8 cellular contexts compared by ENCODE assay signal in genomic region chr2:210170442-210171303, GRCh38. TPM values are rescaled to one million over a fixed set of nuclear protein-coding genes. Genes with fewer than 3 reads are reported as not detected.
DNase-seq lines count a peak whose midpoint lies in the region; ATAC-seq and TF ChIP-seq lines count a peak whose summit lies in the region.

No MANE protein-coding gene starts in this region.

- H3K79me2 ChIP-seq in KMS-11 (ENCODE audit: insufficient read depth, low read depth), result peaks cover 60% of the 10 kb centered on the region

- 0% methylated on average over 16 of the region's 64 CpGs for WGBS in esophagus muscularis mucosa

- peak overlapping the region; percentile 85 for H3K4me2 ChIP-seq in KMS-11

- H3K4me1 ChIP-seq in KMS-11 (ENCODE audit: low read depth, poor library complexity, severe bottlenecking), result peaks cover 62% of the 10 kb centered on the region
- peaks cover 0 to 24% (median 0%) of the 10 kb centered on the region in 4 donors for H3K4me1 ChIP-seq in Peyer's patch
- peaks cover 36 to 48% (median 45%) of the 10 kb centered on the region in 4 donors for H3K4me1 ChIP-seq in esophagus muscularis mucosa
- H3K4me1 ChIP-seq in muscle layer of duodenum (ENCODE audit: control insufficient read depth in 1 of 2, insufficient read depth in 2 of 2, low read length in 2 of 2), result peaks cover 15 to 37% of the 10 kb centered on the region in 2 donors

- ATAC-seq in GM21786 (IDR thresholded peaks at IDR 0.05; ENCODE audit: unreplicated experiment), result peak; percentile 64

- TF ChIP-seq POLR2A in Peyer's patch (IDR thresholded peaks at IDR 0.05) (peak; percentile 31 to 77), esophagus muscularis mucosa (IDR thresholded peaks at IDR 0.05; ENCODE audit: low read depth) (peak; percentile 86)

- H3K4me3 ChIP-seq in KMS-11 (IDR thresholded peaks at IDR 0.05; ENCODE audit: insufficient read depth, low read depth, low read length) (peak overlapping the region; percentile 78), Peyer's patch (peak overlapping the region; percentile 77 to 89 (median 85)), esophagus muscularis mucosa (peak overlapping the region; percentile 87 to 98 (median 94)), muscle layer of duodenum (ENCODE audit: low read depth in 1 of 2, low read length in 2 of 2) (peak overlapping the region; percentile 70 to 86)

- intact Hi-C loops in esophagus muscularis mucosa (cut with DNase I), result no loop called here

- H3K36me3 ChIP-seq in KMS-11 (ENCODE audit: insufficient read depth) (no peaks in the 10 kb centered on the region), Peyer's patch (no peaks in the 10 kb centered on the region), esophagus muscularis mucosa (no peaks in the 10 kb centered on the region), muscle layer of duodenum (ENCODE audit: control insufficient read depth in 1 of 2, insufficient read depth in 2 of 2, low read length in 2 of 2) (peaks cover 0 to 5% of the 10 kb centered on the region in 2 donors)

- no peaks in the 10 kb centered on the region for H3K9me3 ChIP-seq in Peyer's patch
- H3K9me3 ChIP-seq in esophagus muscularis mucosa, result no peaks in the 10 kb centered on the region
- H3K9me3 ChIP-seq in muscle layer of duodenum (ENCODE audit: control insufficient read depth in 1 of 2, low read length in 2 of 2), result no peaks in the 10 kb centered on the region

- H3K27me3 ChIP-seq in KMS-11 (ENCODE audit: insufficient read depth, low read depth), result no peaks in the 10 kb centered on the region
- no peaks in the 10 kb centered on the region for H3K27me3 ChIP-seq in Peyer's patch
- no peaks in the 10 kb centered on the region for H3K27me3 ChIP-seq in esophagus muscularis mucosa
- no peaks in the 10 kb centered on the region for H3K27me3 ChIP-seq in muscle layer of duodenum (ENCODE audit: low read depth, low read length)

- peak; percentile 88 for DNase-seq in DMS79 treated with DMSO at 0.1 percent for 48 hours (lab: John Stamatoyannopoulos, UW)
- DNase-seq in Peyer's patch, result peak; percentile 95 to 98 (median 98)
- peak; percentile 92 for DNase-seq in activated T-helper 1 cell treated with Interleukin-2 at 50 U/mL for 16 hours (ENCODE audit: low read depth)
- DNase-seq in esophagus muscularis mucosa (ENCODE audit: extremely low spot score), result peak; percentile 99
- peak; percentile 95 for DNase-seq in stimulated activated CD8-positive, alpha-beta memory T cell treated with anti-CD3 and anti-CD28 coated beads, Interleukin-7, amount 100 ng/mL, for 24 hours (ENCODE audit: low read depth)

- H3K9ac ChIP-seq in KMS-11, result peak overlapping the region; percentile 82

- no peak for TF ChIP-seq CTCF in KMS-11 (conservative IDR thresholded peaks at IDR 0.05; ENCODE audit: low read depth, low read length)
- peak in 1 of 6 experiments; percentile 8 for TF ChIP-seq CTCF in Peyer's patch (IDR thresholded peaks at IDR 0.05)
- TF ChIP-seq CTCF in esophagus muscularis mucosa (IDR thresholded peaks at IDR 0.05), result no peak

- peak overlapping the region; percentile 32; the same call in 1 of the 2 replicates for H2AFZ ChIP-seq in KMS-11 (ENCODE audit: low read depth)

- TF ChIP-seq EP300 in esophagus muscularis mucosa (IDR thresholded peaks at IDR 0.05), result no peak

- H4K20me1 ChIP-seq in KMS-11 (ENCODE audit: insufficient read depth), result no peaks in the 10 kb centered on the region

- peak overlapping the region; percentile 82 for H3K27ac ChIP-seq in KMS-11
- peak overlapping the region; percentile 97 to 100 (median 98) for H3K27ac ChIP-seq in Peyer's patch
- H3K27ac ChIP-seq in esophagus muscularis mucosa (replicated peaks in 1 of 4), result peak overlapping the region; percentile 99 to 100 (median 100)
- peak overlapping the region; percentile 100 for H3K27ac ChIP-seq in muscle layer of duodenum (ENCODE audit: low read length)

RNA-seq across cellular contexts. Expression of gene KANSL1L, which starts 0.5 kb away (rescaled TPM):
- 10 to 100 TPM; 16.6 to 83.3 (median 25.6) TPM for total RNA-seq in Peyer's patch
- total RNA-seq in esophagus muscularis mucosa, result 10 to 100 TPM; 25.1 to 41.5 (median 30.0) TPM

RNA-seq across cellular contexts. Expression of gene ACADL, which starts 54.6 kb away (rescaled TPM):
- 1 to 10 TPM in 1 of 4 donors, under 1 TPM in 1, not detected in 2; 0.54 to 2.5 TPM for total RNA-seq in Peyer's patch
- total RNA-seq in esophagus muscularis mucosa, result 1 to 10 TPM; 1.3 to 2.1 (median 1.7) TPM

Comparison
In these comparisons a context has a peak if more than half of its experiments do, and no peak if none do; other contexts are left out.
1. Peak in every context shown above with its lines: DNase-seq, ATAC-seq, H3K4me3 ChIP-seq and H3K27ac ChIP-seq.